In the genomic region with DNA sequence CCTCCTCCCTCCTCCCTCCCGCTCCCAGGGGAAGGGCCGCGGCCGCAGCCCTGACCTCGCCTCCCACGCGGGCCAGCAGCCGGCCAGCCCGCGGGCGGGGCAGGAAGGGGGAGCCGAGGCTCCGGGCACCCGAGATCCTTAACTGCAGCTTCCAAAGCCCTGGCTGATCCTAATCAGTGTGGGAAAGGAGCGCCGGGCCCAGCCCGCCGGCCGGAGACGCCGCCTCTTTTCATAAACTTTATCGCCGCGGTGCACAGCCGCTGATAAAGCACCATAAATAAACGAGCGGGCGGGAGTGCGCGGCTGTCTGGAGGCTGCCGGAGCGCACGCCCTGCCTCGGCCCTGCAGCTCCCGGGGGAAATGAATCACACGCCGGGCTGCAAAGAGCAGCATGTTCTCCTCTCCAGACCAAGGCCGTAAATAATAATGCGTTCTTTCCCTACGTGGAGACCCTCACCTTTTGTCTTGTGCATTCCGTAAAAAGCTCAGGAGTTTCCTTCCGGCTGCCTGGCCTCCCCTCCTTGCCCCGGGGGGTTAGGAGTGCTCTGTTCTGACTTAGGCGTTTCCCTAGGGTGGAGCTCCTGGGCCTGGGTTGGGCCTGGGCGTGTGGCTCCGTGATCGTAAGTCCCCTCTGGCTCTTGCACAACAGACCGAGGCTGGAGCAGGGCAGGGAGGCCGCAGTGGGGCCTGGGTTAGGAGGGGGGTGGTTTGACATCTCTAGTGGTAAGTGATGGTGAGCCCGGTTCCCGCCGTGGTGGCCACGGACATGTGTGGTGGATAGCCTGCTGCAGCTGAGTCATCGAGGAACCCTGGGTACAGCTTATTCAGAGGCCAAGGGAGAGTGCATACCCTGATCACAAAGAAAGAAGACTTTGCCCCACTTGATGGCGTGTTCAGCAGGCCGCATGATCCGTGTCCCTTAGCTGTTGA, we compare ENCODE assay signal across 8 cellular contexts.
DNase-seq lines count a peak whose midpoint lies in the region; ATAC-seq, FAIRE-seq and TF ChIP-seq lines count a peak whose summit lies in the region.

No MANE protein-coding gene starts in this region.

- H3K27me3 ChIP-seq in HUES48 (ENCODE audit: control insufficient read depth, insufficient read depth, low read length) = peaks cover 35% of the 10 kb centered on the region
- H3K27me3 ChIP-seq in SJSA1 (replicated peaks) = no peaks in the 10 kb centered on the region
- no peaks in the 10 kb centered on the region for H3K27me3 ChIP-seq in keratinocyte (ENCODE audit: control insufficient read depth, extremely low read depth, insufficient read depth, low read length)

- peak overlapping the region; percentile 72 for H3K27ac ChIP-seq in HUES48 (ENCODE audit: low read depth, low read length)
- peak overlapping the region; percentile 69 for H3K27ac ChIP-seq in SJSA1
- peak overlapping the region; percentile 72 for H3K27ac ChIP-seq in keratinocyte (ENCODE audit: control insufficient read depth, insufficient read depth, low read length)
- peak overlapping the region; percentile 17 to 94 (median 78) for H3K27ac ChIP-seq in skin epidermis

- no peaks in the 10 kb centered on the region for H4K20me1 ChIP-seq in keratinocyte (ENCODE audit: control insufficient read depth, extremely low read depth, insufficient read depth, low read length)

- H3K4me2 ChIP-seq in keratinocyte (ENCODE audit: control insufficient read depth, extremely low read depth, insufficient read depth, low read depth, low read length) = peak overlapping the region; percentile 88

- H3K9ac ChIP-seq in HUES48 (ENCODE audit: low read depth, low read length) (peak overlapping the region; percentile 24; the same call in 1 of the 2 replicates), keratinocyte (ENCODE audit: control insufficient read depth, extremely low read depth, insufficient read depth, low read length) (peak overlapping the region; percentile 74)

- DNase-seq in DMS53 treated with DMSO at 0.1 percent for 48 hours (lab: John Stamatoyannopoulos, UW; ENCODE audit: unreplicated experiment) (peak; percentile 39), SJSA1 (ENCODE audit: low read depth in 1 of 2, low spot score in 2 of 2) (peak; percentile 88 to 94), cerebellum (ENCODE audit: low spot score) (peak; percentile 18), keratinocyte (ENCODE audit: low read depth, low spot score) (peak; percentile 26)

- H3K36me3 ChIP-seq in HUES48 (ENCODE audit: control insufficient read depth, insufficient read depth, low read length) (no peaks in the 10 kb centered on the region), SJSA1 (no peaks in the 10 kb centered on the region), keratinocyte (ENCODE audit: control insufficient read depth in 2 of 2, extremely low read depth in 1 of 2, insufficient read depth in 2 of 2, low read length in 2 of 2) (no peaks in the 10 kb centered on the region)

- dilution Hi-C loops in keratinocyte (cut with MboI; ENCODE audit: extremely low pct_ligation_motif_present, low sequenced_read_pairs) = no loop called here

- H3K4me1 ChIP-seq in HUES48 (ENCODE audit: control insufficient read depth, insufficient read depth, low read length) = peaks cover 19% of the 10 kb centered on the region
- peaks cover 34% of the 10 kb centered on the region for H3K4me1 ChIP-seq in SJSA1 (replicated peaks)
- peaks cover 24% of the 10 kb centered on the region for H3K4me1 ChIP-seq in keratinocyte (ENCODE audit: control insufficient read depth, extremely low read depth, insufficient read depth, low read length)

- H3K79me2 ChIP-seq in keratinocyte (ENCODE audit: control insufficient read depth, insufficient read depth, low read length) = no peaks in the 10 kb centered on the region

- H3K9me1 ChIP-seq in keratinocyte (ENCODE audit: control insufficient read depth, extremely low read depth, insufficient read depth, low read length) = no peaks in the 10 kb centered on the region

- H3K4me3 ChIP-seq in HUES48 (ENCODE audit: low read depth, low read length) (peak overlapping the region; percentile 58), SJSA1 (peak overlapping the region; percentile 32), keratinocyte (ENCODE audit: control insufficient read depth in 2 of 3, extremely low read depth in 1 of 3, insufficient read depth in 2 of 3, low read depth in 1 of 3, low read length in 3 of 3) (peak overlapping the region; percentile 27 to 61 (median 58)), skin epidermis (peak overlapping the region; percentile 23 to 35 (median 25))

- peak; percentile 70 for ATAC-seq in GM21423 (IDR thresholded peaks at IDR 0.05; ENCODE audit: unreplicated experiment)
- ATAC-seq in HG02870 (IDR thresholded peaks at IDR 0.05; ENCODE audit: unreplicated experiment) = no peak

- no peak for TF ChIP-seq CTCF in keratinocyte (optimal IDR thresholded peaks at IDR 0.05 in 1 of 3, IDR thresholded peaks at IDR 0.05 in 1 of 3, conservative IDR thresholded peaks at IDR 0.05 in 1 of 3; ENCODE audit: extremely low read depth in 1 of 3, insufficient read depth in 2 of 3, low read length in 3 of 3)

- FAIRE-seq in keratinocyte (lab: Jason Lieb, UNC) = peak; percentile 9

- peak overlapping the region; percentile 83 for H2AFZ ChIP-seq in keratinocyte (ENCODE audit: control insufficient read depth, low read length)

- H3K9me3 ChIP-seq in HUES48 (ENCODE audit: control insufficient read depth, insufficient read depth, low read length) (no peaks in the 10 kb centered on the region), SJSA1 (replicated peaks) (no peaks in the 10 kb centered on the region), keratinocyte (ENCODE audit: control insufficient read depth, low read depth, low read length) (no peaks in the 10 kb centered on the region)

Comparison
In these comparisons a context has a peak if more than half of its experiments do, and no peak if none do; other contexts are left out.
1. DNase-seq: peak in every context shown above with its lines; median percentile 91 in SJSA1; 39 in DMS53 treated with DMSO at 0.1 percent for 48 hours; 26 in keratinocyte; 18 in cerebellum.